ENCODE assay signal across 15 cellular contexts in the genomic region with DNA sequence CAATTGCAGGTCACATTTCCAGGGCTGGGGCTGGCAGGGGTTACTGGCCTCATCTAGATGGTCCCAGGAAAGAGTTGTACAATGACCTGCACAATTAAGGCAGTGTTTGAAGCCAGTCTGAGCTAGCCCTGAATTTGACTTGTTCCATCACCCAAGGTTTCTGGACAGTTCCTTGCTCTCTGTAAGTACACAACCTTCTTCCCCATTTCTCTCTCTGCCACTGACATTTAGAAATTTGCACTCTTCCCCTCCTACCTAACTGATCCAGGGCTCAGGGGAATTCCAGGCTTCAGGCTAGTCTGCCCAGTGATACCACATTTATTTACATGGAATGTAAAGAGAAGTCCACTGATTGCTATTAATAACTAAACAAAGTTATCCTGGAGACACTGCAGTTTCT.
"Had no signal": no experiment of that assay in that cellular context is flagged by ENCODE, and none has a peak within 500 bp of the region (broad histone marks: within the 10 kb centered on the region; RNA-seq: fewer than 3 reads in every experiment).

No MANE protein-coding gene starts in this region.

- H3K27ac ChIP-seq: esophagus squamous epithelium, left ventricle myocardium inferior, pancreas, stomach, thoracic aorta had no signal

- H3K4me3 Mint-ChIP-seq: activated naive CD8-positive, alpha-beta T cell treated with anti-CD3 and anti-CD28 coated beads for 36 hours; neural crest cell; T-helper 1 cell treated with Interleukin-12 subunit alpha and Interleukin-12 subunit beta and Interleukin-4 antibody, amounts not matched to agents 30 μg/mL and 1 μg/mL, for 36 hours; WTC11 had no signal

- H3K4me3 ChIP-seq: esophagus squamous epithelium, left ventricle myocardium inferior, pancreas, stomach, thoracic aorta had no signal

- ATAC-seq: WTC11 had no signal

- FAIRE-seq: pancreas had no signal

- H3K9me3 ChIP-seq: esophagus squamous epithelium, left ventricle myocardium inferior, pancreas, thoracic aorta had no signal

- DNase-seq: activated gamma-delta T cell; activated naive CD8-positive, alpha-beta T cell treated with anti-CD3 and anti-CD28 coated beads for 36 hours; activated T-cell treated with anti-CD3 and anti-CD28 coated beads, Interleukin-2, amount 50 U/mL, for 48 hours; esophagus squamous epithelium; foreskin fibroblast; islet precursor cell; left ventricle myocardium inferior; pancreas; stimulated activated CD4-positive, alpha-beta T cell treated with anti-CD3 and anti-CD28 coated beads, Interleukin-4, amount 100 ng/mL, for 1 hour; stimulated activated CD8-positive, alpha-beta memory T cell treated with anti-CD3 and anti-CD28 coated beads, Interleukin-4, amount 100 ng/mL, for 48 hours; stomach had no signal

- H3K4me1 Mint-ChIP-seq: activated naive CD8-positive, alpha-beta T cell treated with anti-CD3 and anti-CD28 coated beads for 36 hours; WTC11 had no signal

- H3K4me1 ChIP-seq: esophagus squamous epithelium, left ventricle myocardium inferior, pancreas, stomach had no signal

- H3K27me3 ChIP-seq: pancreas had no signal

- H3K36me3 ChIP-seq: esophagus squamous epithelium, left ventricle myocardium inferior, pancreas, stomach, thoracic aorta had no signal

- H3K27ac Mint-ChIP-seq: activated naive CD8-positive, alpha-beta T cell treated with anti-CD3 and anti-CD28 coated beads for 36 hours; T-helper 1 cell treated with Interleukin-12 subunit alpha and Interleukin-12 subunit beta and Interleukin-4 antibody, amounts not matched to agents 30 μg/mL and 1 μg/mL, for 36 hours; WTC11 had no signal

- H3K9me3 Mint-ChIP-seq: activated naive CD8-positive, alpha-beta T cell treated with anti-CD3 and anti-CD28 coated beads for 36 hours had no signal
